ENCODE assay signal across 8 cellular contexts in the genomic region with DNA sequence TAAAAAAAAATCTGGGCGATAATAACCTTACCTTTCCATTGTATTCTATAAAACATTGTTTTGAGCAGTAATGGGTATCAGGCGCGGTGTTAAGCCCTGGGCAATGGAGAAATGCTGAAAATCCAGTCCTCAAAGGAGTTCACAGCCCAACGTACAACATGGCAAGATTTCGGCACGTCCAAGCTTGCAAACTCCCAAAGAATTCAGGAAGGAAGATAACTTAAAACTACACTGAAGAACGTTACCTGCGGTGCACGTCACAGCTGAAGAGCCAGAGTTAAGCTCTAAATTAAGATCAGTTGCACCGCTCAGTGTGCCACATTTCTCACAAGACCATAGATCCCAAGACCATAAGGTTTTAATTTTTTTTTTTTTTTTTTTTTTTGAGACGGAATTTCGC. TPM values are rescaled to one million over a fixed set of nuclear protein-coding genes. Genes with fewer than 3 reads are reported as not detected.
DNase-seq lines count a peak whose midpoint lies in the region; ATAC-seq, FAIRE-seq and TF ChIP-seq lines count a peak whose summit lies in the region.

No MANE protein-coding gene starts in this region.

- H3K36me3 ChIP-seq in A673 (ENCODE audit: insufficient read depth, low read length, poor library complexity, severe bottlenecking) (peaks cover 5% of the 10 kb centered on the region), mucosa of stomach (ENCODE audit: control insufficient read depth, insufficient read depth, low read length) (no peaks in the 10 kb centered on the region)

- peaks cover 2% of the 10 kb centered on the region for H3K4me1 ChIP-seq in A673 (ENCODE audit: insufficient read depth, low read length, poor library complexity, severe bottlenecking)
- H3K4me1 ChIP-seq in mucosa of stomach (ENCODE audit: control insufficient read depth, insufficient read depth, low read length): peaks cover 15% of the 10 kb centered on the region

- H3K9me3 ChIP-seq in A673 (ENCODE audit: low read depth, low read length, poor library complexity, severe bottlenecking): no peaks in the 10 kb centered on the region
- no peaks in the 10 kb centered on the region for H3K9me3 ChIP-seq in mucosa of stomach (ENCODE audit: control insufficient read depth, low read length)

- FAIRE-seq in RCC 7860 (lab: Jason Lieb, UNC): no peak

- intact Hi-C loops in A673 (cut with micrococcal nuclease; ENCODE audit: unreplicated experiment): no loop called here

- CTCF ChIA-PET in A673 (lab: Charles Lee): interaction anchor here (0.7 to 1.2 kb wide), 2 partner anchors 51 to 255 kb away, joined by 3 read pairs; no protein-coding TSS in a partner anchor

- peak overlapping the region; percentile 78 for H3K9ac ChIP-seq in mucosa of stomach (ENCODE audit: low read length)

- H3K4me3 ChIP-seq in A673 (ENCODE audit: low read depth, low read length, poor library complexity, severe bottlenecking) (peak overlapping the region; percentile 68), choroid plexus epithelial cell (ENCODE audit: low read depth, low read length) (peak overlapping the region; percentile 76), mucosa of stomach (ENCODE audit: low read length) (no peak overlapping the region)

- TSS peak; percentile 44 for BruUV-seq in A673 (replicated peaks; lab: Mats Ljungman, UMichigan)

- H3K27ac ChIP-seq in A673 (ENCODE audit: low read depth, low read length, poor library complexity, severe bottlenecking): peak overlapping the region; percentile 85

- DNase-seq in A673 (ENCODE audit: low spot score) (no peak), HK-2 (ENCODE audit: unreplicated experiment) (peak; percentile 8), choroid plexus epithelial cell (ENCODE audit: low read depth) (peak; percentile 15), H4 (ENCODE audit: low spot score) (no peak), NCI-H2029 (lab: John Stamatoyannopoulos, UW) (no peak), RCC 7860 (ENCODE audit: low spot score) (no peak)

- POLR2A ChIA-PET in A673 (lab: Charles Lee; ENCODE audit: low non-redundant PET): no interaction called here

- TF ChIP-seq CTCF in A673 (conservative IDR thresholded peaks at IDR 0.05; ENCODE audit: low read depth, low read length) (no peak), choroid plexus epithelial cell (conservative IDR thresholded peaks at IDR 0.05; ENCODE audit: low read depth, low read length) (no peak)

- no peaks in the 10 kb centered on the region for H3K27me3 ChIP-seq in A673 (replicated peaks; ENCODE audit: insufficient read depth, low read depth, low read length, poor library complexity)
- H3K27me3 ChIP-seq in mucosa of stomach (ENCODE audit: control insufficient read depth, insufficient read depth, low read length): no peaks in the 10 kb centered on the region

- ATAC-seq in GM19035 (IDR thresholded peaks at IDR 0.05; ENCODE audit: unreplicated experiment): no peak

RNA-seq across cellular contexts. Expression of a gene that starts 0.9 kb away (rescaled TPM):
- 95.2 and 112 TPM in 2 replicates for total RNA-seq in A673 (2021)
- 16.4 and 31.5 TPM in 2 replicates for total RNA-seq in H4 (2014; rRNA removed; shearing (Covaris generic))

RNA-seq across cellular contexts. Expression of a gene that starts 6.7 kb away (rescaled TPM):
- 71.3 and 73.1 TPM in 2 replicates for total RNA-seq in A673 (2021)
- 75.1 and 90.0 TPM in 2 replicates for total RNA-seq in H4 (2014; rRNA removed; shearing (Covaris generic))

Comparison
In these comparisons a context has a peak if more than half of its experiments do, and no peak if none do; other contexts are left out.
1. DNase-seq: peak in HK-2 (single experiment) and choroid plexus epithelial cell (single experiment); none in A673 (single experiment), H4 (single experiment), NCI-H2029 (single experiment) and RCC 7860 (single experiment).